ENCODE assay signal across 27 cellular contexts in the genomic region with DNA sequence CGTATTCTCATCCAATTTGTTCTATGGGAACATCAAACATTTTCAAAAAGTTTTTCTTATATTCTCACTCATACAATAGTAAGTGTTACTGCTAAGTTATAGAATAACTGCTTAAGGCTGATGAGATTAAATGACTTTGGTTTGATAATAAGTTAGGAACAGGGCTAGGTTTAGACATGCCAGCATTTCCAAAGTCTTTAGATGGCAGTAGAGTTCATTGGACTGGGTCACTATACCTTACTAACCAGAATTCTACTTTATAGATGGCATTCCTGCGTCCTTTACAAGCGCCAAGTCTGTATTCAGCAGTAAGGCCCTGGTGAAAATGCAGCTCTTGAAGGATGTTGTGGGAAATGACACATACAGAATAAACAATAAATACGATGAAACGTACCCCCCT. TPM values are rescaled to one million over a fixed set of nuclear protein-coding genes. Genes with fewer than 3 reads are reported as not detected.
"Had no signal": no experiment of that assay in that cellular context is flagged by ENCODE, and none has a peak within 500 bp of the region (broad histone marks: within the 10 kb centered on the region; RNA-seq: fewer than 3 reads in every experiment).

No MANE protein-coding gene starts in this region.

- DNase-seq: activated B cell treated with CpG ODN at 0.5 μM for 24 hours; activated CD4-positive, alpha-beta T cell treated with anti-CD3 and anti-CD28 coated beads for 36 hours; activated CD4-positive, alpha-beta T cell treated with anti-CD3 and anti-CD28 coated beads, Interleukin-2, amount 50 U/mL, for 4 hours; activated CD8-positive, alpha-beta memory T cell treated with anti-CD3 and anti-CD28 coated beads for 24 hours; activated CD8-positive, alpha-beta memory T cell treated with anti-CD3 and anti-CD28 coated beads, Interleukin-2, amount 50 U/mL, for 4 hours; activated naive CD4-positive, alpha-beta T cell; activated naive CD8-positive, alpha-beta T cell treated with anti-CD3 and anti-CD28 coated beads for 36 hours; activated T-cell treated with anti-CD3 and anti-CD28 coated beads, Interleukin-2, amount 50 U/mL, for 4 hours; central memory CD4-positive, alpha-beta T cell; effector memory CD4-positive, alpha-beta T cell; heart left ventricle; islet precursor cell; left cardiac atrium; pancreas; psoas muscle; right cardiac atrium; substantia nigra; thyroid gland; upper lobe of right lung had no signal

- H3K27ac Mint-ChIP-seq: activated B cell treated with CpG ODN at 0.5 μM for 24 hours; activated CD4-positive, alpha-beta T cell treated with anti-CD3 and anti-CD28 coated beads for 36 hours; activated naive CD8-positive, alpha-beta T cell treated with anti-CD3 and anti-CD28 coated beads for 36 hours; activated T-helper 2 cell treated with anti-CD3 and anti-CD28 coated beads, Interferon-gamma antibody, Interleukin-2, Interleukin-4, amounts not matched to agents 10 μg/mL and 5 μg/mL and 100 μg/mL, durations not matched to agents 14 hours and 24 hours and 36 hours; memory B cell; nephron; stimulated activated naive CD8-positive, alpha-beta T cell treated with anti-CD3 and anti-CD28 coated beads, Interleukin-15, Interleukin-2, amounts not matched to agents 100 ng/mL and 50 ng/mL, for 24 hours had no signal

- H3K27me3 ChIP-seq: heart left ventricle, neutrophil, pancreas, thyroid gland, upper lobe of right lung had no signal

- H3K27me3 Mint-ChIP-seq: activated B cell treated with CpG ODN at 0.5 μM for 24 hours; activated CD4-positive, alpha-beta T cell treated with anti-CD3 and anti-CD28 coated beads for 36 hours; memory B cell; stimulated activated naive CD8-positive, alpha-beta T cell treated with anti-CD3 and anti-CD28 coated beads, Interleukin-15, Interleukin-2, amounts not matched to agents 100 ng/mL and 50 ng/mL, for 24 hours had no signal

- H3K4me1 Mint-ChIP-seq: activated B cell treated with CpG ODN at 0.5 μM for 24 hours; activated CD4-positive, alpha-beta T cell treated with anti-CD3 and anti-CD28 coated beads for 36 hours; activated naive CD8-positive, alpha-beta T cell treated with anti-CD3 and anti-CD28 coated beads for 36 hours; memory B cell; nephron had no signal

- H3K4me1 ChIP-seq: heart left ventricle, pancreas, psoas muscle, thyroid gland, upper lobe of right lung had no signal

- H3K36me3 Mint-ChIP-seq: activated naive CD8-positive, alpha-beta T cell treated with anti-CD3 and anti-CD28 coated beads for 36 hours; memory B cell had no signal

- H3K36me3 ChIP-seq: heart left ventricle, neutrophil, pancreas, thyroid gland, upper lobe of right lung had no signal

- FAIRE-seq: astrocyte, endothelial cell of umbilical vein, pancreas had no signal

- H3K4me3 Mint-ChIP-seq: activated B cell treated with CpG ODN at 0.5 μM for 24 hours; activated CD4-positive, alpha-beta T cell treated with anti-CD3 and anti-CD28 coated beads for 36 hours; activated naive CD8-positive, alpha-beta T cell treated with anti-CD3 and anti-CD28 coated beads for 36 hours; activated T-cell treated with anti-CD3 and anti-CD28 coated beads, Interleukin-2, amount 50 U/mL, for 4 hours; memory B cell; nephron; stimulated activated naive CD8-positive, alpha-beta T cell treated with anti-CD3 and anti-CD28 coated beads, Interleukin-15, Interleukin-2, amounts not matched to agents 100 ng/mL and 50 ng/mL, for 24 hours had no signal

- H3K4me3 ChIP-seq: heart left ventricle, pancreas, psoas muscle, thyroid gland, upper lobe of right lung had no signal

- H3K27ac ChIP-seq: heart left ventricle, neutrophil, pancreas, psoas muscle, thyroid gland, upper lobe of right lung had no signal

- H3K9me3 ChIP-seq: heart left ventricle, neutrophil, pancreas, psoas muscle, thyroid gland, upper lobe of right lung had no signal

- H3K9me3 Mint-ChIP-seq: activated B cell treated with CpG ODN at 0.5 μM for 24 hours; activated naive CD8-positive, alpha-beta T cell treated with anti-CD3 and anti-CD28 coated beads for 36 hours; activated T-cell treated with anti-CD3 and anti-CD28 coated beads, Interleukin-2, amount 50 U/mL, for 4 hours; activated T-helper 2 cell treated with anti-CD3 and anti-CD28 coated beads, Interferon-gamma antibody, Interleukin-2, Interleukin-4, amounts not matched to agents 10 μg/mL and 5 μg/mL and 100 μg/mL, durations not matched to agents 14 hours and 24 hours and 36 hours; memory B cell; stimulated activated naive CD8-positive, alpha-beta T cell treated with anti-CD3 and anti-CD28 coated beads, Interleukin-15, Interleukin-2, amounts not matched to agents 100 ng/mL and 50 ng/mL, for 24 hours had no signal

RNA-seq across cellular contexts. Expression of a gene that starts 21.7 kb away (rescaled TPM):
- total RNA-seq: activated B cell treated with CpG ODN at 0.5 μM for 24 hours; activated T-helper 2 cell treated with anti-CD3 and anti-CD28 coated beads, Interferon-gamma antibody, Interleukin-2, Interleukin-4, amounts not matched to agents 10 μg/mL and 5 μg/mL and 100 μg/mL, durations not matched to agents 14 hours and 24 hours and 36 hours; fibroblast of villous mesenchyme had no signal
